Comparison of ENCODE assay signal across 21 cellular contexts in the genomic region with DNA sequence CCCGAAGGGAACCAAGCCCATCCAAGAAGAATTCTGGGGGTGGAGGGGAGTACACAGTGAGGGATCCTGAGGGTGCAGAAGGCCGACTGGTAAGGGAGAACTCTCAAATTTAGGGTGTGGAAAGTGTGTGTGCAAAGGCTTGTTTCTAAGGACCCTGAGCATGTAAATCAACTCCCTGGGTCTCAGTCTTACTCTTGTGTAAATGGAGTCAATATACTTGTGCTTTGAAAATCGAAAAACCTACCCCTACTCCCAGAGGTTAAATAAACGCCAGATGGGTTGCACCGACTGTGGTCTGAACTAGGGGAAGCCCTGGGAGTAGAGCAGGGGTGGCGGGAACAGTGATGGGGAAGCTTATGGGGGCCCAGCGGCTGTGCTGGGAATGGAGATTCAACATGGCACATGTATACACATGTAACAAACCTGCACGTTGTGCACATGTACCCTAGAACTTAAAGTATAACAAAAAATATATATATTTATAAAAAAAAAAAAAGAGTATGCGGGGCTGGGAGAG. TPM values are rescaled to one million over a fixed set of nuclear protein-coding genes. Genes with fewer than 3 reads are reported as not detected.
DNase-seq lines count a peak whose midpoint lies in the region; ATAC-seq, FAIRE-seq and TF ChIP-seq lines count a peak whose summit lies in the region.
"Had no signal": no experiment of that assay in that cellular context is flagged by ENCODE, and none has a peak within 500 bp of the region (broad histone marks: within the 10 kb centered on the region; RNA-seq: fewer than 3 reads in every experiment).

No MANE protein-coding gene starts in this region.

- CTCF ChIA-PET in naive thymus-derived CD4-positive, alpha-beta T cell (lab: Charles Lee) = interaction anchor here (0.7 to 1.3 kb wide), 5 partner anchors 34 to 164 kb away, joined by 3 read pairs; partner anchors contain the start of gene TSPAN31

- no peak for ATAC-seq in naive thymus-derived CD4-positive, alpha-beta T cell
- no peak for ATAC-seq in activated T-cell treated with anti-CD3 and anti-CD28 coated beads, Interleukin-2, amount 50 U/mL, for 72 hours (replicated peaks in 1 of 2)

- H3K36me3 Mint-ChIP-seq in glutamatergic neuron (ENCODE audit: unreplicated experiment) = peaks cover 15% of the 10 kb centered on the region
- peaks cover 0 to 3% (median 0%) of the 10 kb centered on the region in 5 donors for H3K36me3 Mint-ChIP-seq in naive thymus-derived CD4-positive, alpha-beta T cell
- no peaks in the 10 kb centered on the region for H3K36me3 Mint-ChIP-seq in activated T-cell treated with anti-CD3 and anti-CD28 coated beads, Interleukin-2, amount 50 U/mL, for 72 hours (ENCODE audit: insufficient read depth in 2 of 2)
- H3K36me3 Mint-ChIP-seq: CD4-positive, CD25-positive, alpha-beta regulatory T cell had no signal

- intact Hi-C loops in naive thymus-derived CD4-positive, alpha-beta T cell (cut with micrococcal nuclease) = loop anchor here in 1 of 2 donors (10.0 kb wide), 1 partner anchor 382 kb away; no protein-coding TSS in a partner anchor

- FAIRE-seq in GM12891 (lab: Jason Lieb, UNC) = peak; percentile 35
- FAIRE-seq: GM19239 had no signal

- no peak overlapping the region for H3K4me3 ChIP-seq in naive thymus-derived CD4-positive, alpha-beta T cell (ENCODE audit: low read length)
- H3K4me3 ChIP-seq: HAP-1 had no signal

- peaks cover 0 to 5% of the 10 kb centered on the region in 2 donors for H3K4me1 ChIP-seq in naive thymus-derived CD4-positive, alpha-beta T cell (ENCODE audit: control insufficient read depth in 2 of 2, insufficient read depth in 2 of 2, low read length in 2 of 2)

- peaks cover 25% of the 10 kb centered on the region for H3K4me1 Mint-ChIP-seq in glutamatergic neuron (ENCODE audit: low read depth, unreplicated experiment)
- peaks cover 4 to 19% (median 7%) of the 10 kb centered on the region in 7 donors for H3K4me1 Mint-ChIP-seq in naive thymus-derived CD4-positive, alpha-beta T cell
- peaks cover 23% of the 10 kb centered on the region for H3K4me1 Mint-ChIP-seq in activated T-cell treated with anti-CD3 and anti-CD28 coated beads, Interleukin-2, amount 50 U/mL, for 72 hours (ENCODE audit: low read depth)

- DNase-seq in Ammon's horn (ENCODE audit: low spot score) (peak; percentile 1), GM12891 (ENCODE audit: insufficient read length, low spot score) (no peak), glutamatergic neuron (no peak), kidney tubule cell (ENCODE audit: low spot score) (no peak), activated T-cell treated with anti-CD3 and anti-CD28 coated beads for 4 hours (no peak)
- peak in 1 of 9 donors; percentile 19 for DNase-seq in naive thymus-derived CD4-positive, alpha-beta T cell
- DNase-seq in activated T-cell treated with anti-CD3 and anti-CD28 coated beads, Interleukin-2, amount 50 U/mL, for 72 hours = no peak
- DNase-seq: ACHN; AML-193; CD4-positive, CD25-positive, alpha-beta regulatory T cell; EL; Kasumi-1; MM.1S; NCI-H1105; NCI-H1694; NCI-H510A treated with DMSO at 0.1 percent for 48 hours; NCI-H82 had no signal

- H3K9me3 ChIP-seq in naive thymus-derived CD4-positive, alpha-beta T cell (ENCODE audit: control insufficient read depth in 2 of 3, low read length in 3 of 3) = no peaks in the 10 kb centered on the region
- H3K9me3 ChIP-seq: HAP-1 had no signal

- TF ChIP-seq POLR2A in GM12891 (IDR thresholded peaks at IDR 0.05; ENCODE audit: low read depth, low read length) = no peak

- POLR2A ChIA-PET in naive thymus-derived CD4-positive, alpha-beta T cell (lab: Charles Lee) = interaction anchor here (0.6 to 1.2 kb wide), 2 partner anchors 12 to 42 kb away, joined by 3 to 4 read pairs; no protein-coding TSS in a partner anchor

- TF ChIP-seq CTCF in glutamatergic neuron (IDR thresholded peaks at IDR 0.05; ENCODE audit: partially characterized antibody, unreplicated experiment) = no peak

- peaks cover 6 to 46% of the 10 kb centered on the region in 2 donors for H3K27me3 ChIP-seq in naive thymus-derived CD4-positive, alpha-beta T cell (ENCODE audit: control insufficient read depth in 2 of 2, insufficient read depth in 2 of 2, low read length in 2 of 2)

- peak overlapping the region; percentile 84 for H3K27ac Mint-ChIP-seq in glutamatergic neuron (ENCODE audit: unreplicated experiment)
- H3K27ac Mint-ChIP-seq in naive thymus-derived CD4-positive, alpha-beta T cell = no peak overlapping the region
- H3K27ac Mint-ChIP-seq in activated T-cell treated with anti-CD3 and anti-CD28 coated beads, Interleukin-2, amount 50 U/mL, for 72 hours = no peak overlapping the region
- H3K27ac Mint-ChIP-seq: CD4-positive, CD25-positive, alpha-beta regulatory T cell; IgD-negative memory B cell had no signal

- no peaks in the 10 kb centered on the region for H3K36me3 ChIP-seq in naive thymus-derived CD4-positive, alpha-beta T cell (ENCODE audit: control insufficient read depth in 2 of 3, insufficient read depth in 3 of 3, low read length in 3 of 3)

- H3K27me3 Mint-ChIP-seq in glutamatergic neuron (ENCODE audit: unreplicated experiment) = peaks cover 59% of the 10 kb centered on the region
- peaks cover 78 to 97% (median 84%) of the 10 kb centered on the region in 5 donors for H3K27me3 Mint-ChIP-seq in naive thymus-derived CD4-positive, alpha-beta T cell
- H3K27me3 Mint-ChIP-seq in activated T-cell treated with anti-CD3 and anti-CD28 coated beads, Interleukin-2, amount 50 U/mL, for 72 hours (ENCODE audit: low read depth) = peaks cover 94% of the 10 kb centered on the region

- H3K27ac ChIP-seq in naive thymus-derived CD4-positive, alpha-beta T cell (ENCODE audit: low read depth, low read length) = no peak overlapping the region

- peaks cover 25% of the 10 kb centered on the region for H3K9me3 Mint-ChIP-seq in glutamatergic neuron (ENCODE audit: unreplicated experiment)
- H3K9me3 Mint-ChIP-seq in naive thymus-derived CD4-positive, alpha-beta T cell = no peaks in the 10 kb centered on the region
- H3K9me3 Mint-ChIP-seq in activated T-cell treated with anti-CD3 and anti-CD28 coated beads, Interleukin-2, amount 50 U/mL, for 72 hours = no peaks in the 10 kb centered on the region
- H3K9me3 Mint-ChIP-seq: IgD-negative memory B cell had no signal

- H3K4me3 Mint-ChIP-seq in glutamatergic neuron (ENCODE audit: unreplicated experiment) = peak overlapping the region; percentile 74
- H3K4me3 Mint-ChIP-seq in naive thymus-derived CD4-positive, alpha-beta T cell = peak overlapping the region in 7 of 10 donors; percentile 9 to 69 (median 41)
- peak overlapping the region in 1 of 2 donors; percentile 50 for H3K4me3 Mint-ChIP-seq in activated T-cell treated with anti-CD3 and anti-CD28 coated beads, Interleukin-2, amount 50 U/mL, for 72 hours

TF ChIP-seq in GM12891, 5 proteins besides CTCF, POLR2A, EP300 and RAD21:
- TF ChIP-seq PAX5 (IDR thresholded peaks at IDR 0.05; ENCODE audit: insufficient read depth, low read length, severe bottlenecking) = no peak
- TF ChIP-seq SPI1 (IDR thresholded peaks at IDR 0.05; ENCODE audit: low read depth, low read length) = no peak
- no peak for TF ChIP-seq POLR2AphosphoS5 (IDR thresholded peaks at IDR 0.05; ENCODE audit: low read depth, low read length)
- TF ChIP-seq POU2F2 (IDR thresholded peaks at IDR 0.05; ENCODE audit: low read depth, low read length) = no peak
- no peak for TF ChIP-seq TAF1 (IDR thresholded peaks at IDR 0.05; ENCODE audit: low read depth, low read length)
TF ChIP-seq in GM12891: peak in this region for 0.

RNA-seq across cellular contexts. Expression of gene B4GALNT1, which starts 6.0 kb away (rescaled TPM):
- 0.10 TPM for polyA plus RNA-seq in GM12891 (2012; ENCODE audit: low read depth, missing spikeins)
- total RNA-seq in glutamatergic neuron (ENCODE audit: unreplicated experiment) = 83.9 TPM
- total RNA-seq in naive thymus-derived CD4-positive, alpha-beta T cell = 1 to 10 TPM in 1 of 5 experiments, not detected in 4; 1.4 TPM
- not detected for polyA plus RNA-seq in naive thymus-derived CD4-positive, alpha-beta T cell
- total RNA-seq in activated T-cell treated with anti-CD3 and anti-CD28 coated beads, Interleukin-2, amount 50 U/mL, for 72 hours = 1 to 10 TPM; 2.5 to 3.8 TPM
- total RNA-seq: CD4-positive, CD25-positive, alpha-beta regulatory T cell had no signal
- polyA plus RNA-seq: CD4-positive, CD25-positive, alpha-beta regulatory T cell; IgD-negative memory B cell had no signal

RNA-seq across cellular contexts. Expression of gene ARHGEF25, which starts 15.8 kb away (rescaled TPM):
- 3.0 TPM for polyA plus RNA-seq in GM12891 (2012; ENCODE audit: low read depth, missing spikeins)
- total RNA-seq in glutamatergic neuron (ENCODE audit: unreplicated experiment) = 80.2 TPM
- 1 to 10 TPM in 1 of 5 experiments, under 1 TPM in 4; 0.29 to 1.2 (median 0.84) TPM for total RNA-seq in naive thymus-derived CD4-positive, alpha-beta T cell
- polyA plus RNA-seq in naive thymus-derived CD4-positive, alpha-beta T cell = not detected
- 1 to 10 TPM; 2.8 to 5.3 TPM for total RNA-seq in activated T-cell treated with anti-CD3 and anti-CD28 coated beads, Interleukin-2, amount 50 U/mL, for 72 hours
- polyA plus RNA-seq: CD4-positive, CD25-positive, alpha-beta regulatory T cell; IgD-negative memory B cell had no signal

RNA-seq across cellular contexts. Expression of gene DTX3, which starts 22.4 kb away (rescaled TPM):
- polyA plus RNA-seq in GM12891 (2012; ENCODE audit: low read depth, missing spikeins) = 27.6 TPM
- total RNA-seq in glutamatergic neuron (ENCODE audit: unreplicated experiment) = 99.6 TPM
- 10 to 100 TPM; 25.1 to 42.5 (median 35.6) TPM for total RNA-seq in naive thymus-derived CD4-positive, alpha-beta T cell
- polyA plus RNA-seq in naive thymus-derived CD4-positive, alpha-beta T cell = 1 to 10 TPM; 5.3 to 6.7 TPM
- 10 to 100 TPM; 44.3 to 52.7 TPM for total RNA-seq in activated T-cell treated with anti-CD3 and anti-CD28 coated beads, Interleukin-2, amount 50 U/mL, for 72 hours
- total RNA-seq: HT-29 had no signal

RNA-seq across cellular contexts. Expression of gene PIP4K2C, which starts 36.0 kb away (rescaled TPM):
- polyA plus RNA-seq in GM12891 (2012; ENCODE audit: low read depth, missing spikeins) = 12.1 TPM
- total RNA-seq in glutamatergic neuron (ENCODE audit: unreplicated experiment) = 27.5 TPM
- 10 to 100 TPM; 20.1 to 29.7 (median 21.9) TPM for total RNA-seq in naive thymus-derived CD4-positive, alpha-beta T cell
- polyA plus RNA-seq in naive thymus-derived CD4-positive, alpha-beta T cell = 10 to 100 TPM; 18.5 to 29.7 TPM
- 10 to 100 TPM; 21.3 to 23.1 TPM for total RNA-seq in activated T-cell treated with anti-CD3 and anti-CD28 coated beads, Interleukin-2, amount 50 U/mL, for 72 hours

Comparison
In these comparisons a context has a peak if more than half of its experiments do, and no peak if none do; other contexts are left out.
1. RNA of gene B4GALNT1, which starts 6.0 kb away (total RNA-seq): 83.9 TPM in glutamatergic neuron (single experiment); 2.5 to 3.8 TPM in activated T-cell treated with anti-CD3 and anti-CD28 coated beads, Interleukin-2, amount 50 U/mL, for 72 hours and 1.4 TPM in naive thymus-derived CD4-positive, alpha-beta T cell; every median in the first group is over 10 times any median in the second.
2. RNA of gene ARHGEF25, which starts 15.8 kb away (total RNA-seq): 80.2 TPM in glutamatergic neuron (single experiment); 2.8 to 5.3 TPM in activated T-cell treated with anti-CD3 and anti-CD28 coated beads, Interleukin-2, amount 50 U/mL, for 72 hours and 0.29 to 1.2 TPM in naive thymus-derived CD4-positive, alpha-beta T cell; every median in the first group is over 10 times any median in the second.